Comparison of ENCODE assay signal across 18 cellular contexts in genomic region chr1:96487961-96488360, GRCh38.
DNase-seq lines count a peak whose midpoint lies in the region; ATAC-seq and TF ChIP-seq lines count a peak whose summit lies in the region.
"Had no signal": no experiment of that assay in that cellular context is flagged by ENCODE, and none has a peak within 500 bp of the region (broad histone marks: within the 10 kb centered on the region; RNA-seq: fewer than 3 reads in every experiment).

No MANE protein-coding gene starts in this region.

- H3K27me3 ChIP-seq in neural progenitor cell = no peaks in the 10 kb centered on the region
- no peaks in the 10 kb centered on the region for H3K27me3 ChIP-seq in suprapubic skin
- H3K27me3 ChIP-seq: esophagus muscularis mucosa, left lung, ovary had no signal

- H3K9me3 ChIP-seq in neural progenitor cell (ENCODE audit: low read depth) = no peaks in the 10 kb centered on the region
- H3K9me3 ChIP-seq in suprapubic skin = no peaks in the 10 kb centered on the region
- H3K9me3 ChIP-seq: esophagus muscularis mucosa, left lung, ovary had no signal

- peaks cover 4% of the 10 kb centered on the region for H3K9me3 Mint-ChIP-seq in neural progenitor cell
- H3K9me3 Mint-ChIP-seq: dendritic cell treated with granulocyte-macrophage colony-stimulating factor and Interleukin-4, amounts not matched to agents 40 ng/mL and 50 ng/mL, for 4 days; stimulated activated naive CD8-positive, alpha-beta T cell treated with anti-CD3 and anti-CD28 coated beads, Interleukin-15, amount 100 ng/mL, for 72 hours had no signal

- no peaks in the 10 kb centered on the region for H3K79me2 ChIP-seq in neural progenitor cell (ENCODE audit: low read depth)

- peak overlapping the region; percentile 48 for H3K4me2 ChIP-seq in neural progenitor cell

- H3K27ac Mint-ChIP-seq in neural progenitor cell = no peak overlapping the region
- H3K27ac Mint-ChIP-seq: activated CD8-positive, alpha-beta memory T cell treated with anti-CD3 and anti-CD28 coated beads, Interleukin-2, amount 10 ng/mL, durations not matched to agents 7 days and 5 days; dendritic cell treated with granulocyte-macrophage colony-stimulating factor and Interleukin-4, amounts not matched to agents 40 ng/mL and 50 ng/mL, for 4 days; stimulated activated naive CD8-positive, alpha-beta T cell treated with anti-CD3 and anti-CD28 coated beads, Interleukin-15, amount 100 ng/mL, for 72 hours had no signal

- H3K4me1 Mint-ChIP-seq in neural progenitor cell = peaks cover 26% of the 10 kb centered on the region
- H3K4me1 Mint-ChIP-seq: activated CD8-positive, alpha-beta memory T cell treated with anti-CD3 and anti-CD28 coated beads, Interleukin-2, amount 10 ng/mL, durations not matched to agents 7 days and 5 days; stimulated activated naive CD8-positive, alpha-beta T cell treated with anti-CD3 and anti-CD28 coated beads, Interleukin-15, amount 100 ng/mL, for 72 hours had no signal

- no peak for ATAC-seq in GM21447 (IDR thresholded peaks at IDR 0.05; ENCODE audit: unreplicated experiment)
- ATAC-seq: activated CD4-positive, CD25-positive, alpha-beta regulatory T cell treated with anti-CD3 and anti-CD28 coated beads, Interleukin-2, amount 50 U/mL, for 24 hours; activated CD8-positive, alpha-beta memory T cell treated with anti-CD3 and anti-CD28 coated beads, Interleukin-2, amount 10 ng/mL, durations not matched to agents 7 days and 5 days; left lung; stimulated activated naive CD8-positive, alpha-beta T cell treated with anti-CD3 and anti-CD28 coated beads, Interleukin-15, amount 100 ng/mL, for 72 hours had no signal

- TF ChIP-seq CTCF in epithelial cell of esophagus (IDR thresholded peaks at IDR 0.05; ENCODE audit: insufficient read depth, low read depth, low read length, missing control alignments) (no peak), neural progenitor cell (IDR thresholded peaks at IDR 0.05) (no peak), suprapubic skin (IDR thresholded peaks at IDR 0.05) (no peak)

- no peak overlapping the region for H3K9ac ChIP-seq in neural progenitor cell

- H4K20me1 ChIP-seq in neural progenitor cell (ENCODE audit: low read depth) = no peaks in the 10 kb centered on the region

- H3K36me3 Mint-ChIP-seq in neural progenitor cell = no peaks in the 10 kb centered on the region
- H3K36me3 Mint-ChIP-seq: activated CD8-positive, alpha-beta memory T cell treated with anti-CD3 and anti-CD28 coated beads, Interleukin-2, amount 10 ng/mL, durations not matched to agents 7 days and 5 days had no signal

- H3K4me1 ChIP-seq in neural progenitor cell = peaks cover 33% of the 10 kb centered on the region
- H3K4me1 ChIP-seq in suprapubic skin = peaks cover 6% of the 10 kb centered on the region
- H3K4me1 ChIP-seq: left lung had no signal

- H3K4me3 ChIP-seq in epithelial cell of esophagus (ENCODE audit: low read length) = no peak overlapping the region
- no peak overlapping the region for H3K4me3 ChIP-seq in neural progenitor cell
- no peak overlapping the region for H3K4me3 ChIP-seq in suprapubic skin
- H3K4me3 ChIP-seq: left lung, ovary had no signal

- H3K27ac ChIP-seq in angular gyrus (ENCODE audit: low read depth, low read length) (peak overlapping the region; percentile 15), neural progenitor cell (no peak overlapping the region), suprapubic skin (peak overlapping the region; percentile 18)
- H3K27ac ChIP-seq: left lung, ovary had no signal

- peak; percentile 62 for DNase-seq in epithelial cell of esophagus (ENCODE audit: low read depth)
- no peak for DNase-seq in neural progenitor cell (ENCODE audit: low spot score)
- DNase-seq in suprapubic skin (ENCODE audit: low spot score in 2 of 2) = no peak
- DNase-seq in DMS53 treated with DMSO at 0.1 percent for 48 hours (lab: John Stamatoyannopoulos, UW; ENCODE audit: unreplicated experiment) = no peak
- no peak for DNase-seq in activated CD4-positive, alpha-beta T cell treated with anti-CD3 and anti-CD28 coated beads for 4 hours
- DNase-seq: activated CD8-positive, alpha-beta memory T cell treated with anti-CD3 and anti-CD28 coated beads, Interleukin-2, amount 10 ng/mL, durations not matched to agents 7 days and 5 days; activated effector memory CD4-positive, alpha-beta T cell treated with Interleukin-2 at 50 U/mL for 16 hours; DMS79 treated with DMSO at 0.1 percent for 48 hours; HCEC 1CT; left lung; NCI-H187; ovary; stimulated activated naive CD8-positive, alpha-beta T cell treated with anti-CD3 and anti-CD28 coated beads, Interleukin-15, amount 100 ng/mL, for 72 hours had no signal

- peaks cover under 1% of the 10 kb centered on the region for H3F3A ChIP-seq in neural progenitor cell (ENCODE audit: low read depth)

- no peak for TF ChIP-seq POLR2A in suprapubic skin (IDR thresholded peaks at IDR 0.05)

- no peak overlapping the region for H3K4me3 Mint-ChIP-seq in neural progenitor cell
- H3K4me3 Mint-ChIP-seq: activated CD8-positive, alpha-beta memory T cell treated with anti-CD3 and anti-CD28 coated beads, Interleukin-2, amount 10 ng/mL, durations not matched to agents 7 days and 5 days; dendritic cell treated with granulocyte-macrophage colony-stimulating factor and Interleukin-4, amounts not matched to agents 40 ng/mL and 50 ng/mL, for 4 days; stimulated activated naive CD8-positive, alpha-beta T cell treated with anti-CD3 and anti-CD28 coated beads, Interleukin-15, amount 100 ng/mL, for 72 hours had no signal

- no peak for TF ChIP-seq EP300 in suprapubic skin (IDR thresholded peaks at IDR 0.05)

- peak overlapping the region; percentile 33 for H2AFZ ChIP-seq in neural progenitor cell (replicated peaks)

- H3K36me3 ChIP-seq in neural progenitor cell (no peaks in the 10 kb centered on the region), suprapubic skin (no peaks in the 10 kb centered on the region)
- H3K36me3 ChIP-seq: esophagus muscularis mucosa, left lung, ovary had no signal

- no peaks in the 10 kb centered on the region for H3K27me3 Mint-ChIP-seq in neural progenitor cell (ENCODE audit: insufficient read depth, low read depth)
- H3K27me3 Mint-ChIP-seq: activated CD8-positive, alpha-beta memory T cell treated with anti-CD3 and anti-CD28 coated beads, Interleukin-2, amount 10 ng/mL, durations not matched to agents 7 days and 5 days; dendritic cell treated with granulocyte-macrophage colony-stimulating factor and Interleukin-4, amounts not matched to agents 40 ng/mL and 50 ng/mL, for 4 days; stimulated activated naive CD8-positive, alpha-beta T cell treated with anti-CD3 and anti-CD28 coated beads, Interleukin-15, amount 100 ng/mL, for 72 hours had no signal

- WGBS in suprapubic skin = 61% methylated on average over 5 of the region's 5 CpGs
